16 cellular contexts compared by ENCODE assay signal in genomic region chr2:100236166-100236565, GRCh38.
DNase-seq lines count a peak whose midpoint lies in the region; ATAC-seq and TF ChIP-seq lines count a peak whose summit lies in the region.
"Had no signal": no experiment of that assay in that cellular context is flagged by ENCODE, and none has a peak within 500 bp of the region (broad histone marks: within the 10 kb centered on the region; RNA-seq: fewer than 3 reads in every experiment).

No MANE protein-coding gene starts in this region.

- peak overlapping the region in 5 of 8 donors; percentile 80 to 97 (median 92) for H3K27ac Mint-ChIP-seq in CD8-positive, alpha-beta memory T cell
- H3K27ac Mint-ChIP-seq in type B pancreatic cell: no peak overlapping the region
- H3K27ac Mint-ChIP-seq: GM23338 had no signal

- TF ChIP-seq POLR2A in stomach (IDR thresholded peaks at IDR 0.05): no peak

- no peak for DNase-seq in CD8-positive, alpha-beta memory T cell
- peak; percentile 23 for DNase-seq in islet precursor cell
- DNase-seq in stomach: peak; percentile 5
- no peak for DNase-seq in foreskin keratinocyte
- DNase-seq in NCI-H2196 treated with DMSO at 0.1 percent for 48 hours (lab: John Stamatoyannopoulos, UW; ENCODE audit: unreplicated experiment): no peak
- no peak for DNase-seq in type B pancreatic cell (ENCODE audit: extremely low spot score, unreplicated experiment)
- DNase-seq: Caco-2, NCI-H1436, NCI-H1930, NCI-H526, SJCRH30 had no signal

- no peaks in the 10 kb centered on the region for H3K79me2 ChIP-seq in OCI-LY1 (ENCODE audit: insufficient read depth, low read length)

- TF ChIP-seq CTCF in OCI-LY1 (IDR thresholded peaks at IDR 0.05; ENCODE audit: low read length) (no peak), stomach (IDR thresholded peaks at IDR 0.05) (no peak), foreskin keratinocyte (conservative IDR thresholded peaks at IDR 0.05) (no peak), type B pancreatic cell (conservative IDR thresholded peaks at IDR 0.05) (no peak)

- H3K27me3 ChIP-seq in CD8-positive, alpha-beta memory T cell (ENCODE audit: insufficient read depth, low read length, poor library complexity, severe bottlenecking): no peaks in the 10 kb centered on the region
- H3K27me3 ChIP-seq in OCI-LY1 (ENCODE audit: insufficient read depth, low read length) (no peaks in the 10 kb centered on the region), stomach (no peaks in the 10 kb centered on the region), foreskin keratinocyte (no peaks in the 10 kb centered on the region)
- H3K27me3 ChIP-seq: SJCRH30 had no signal

- no peaks in the 10 kb centered on the region for H3K36me3 Mint-ChIP-seq in CD8-positive, alpha-beta memory T cell
- H3K36me3 Mint-ChIP-seq in type B pancreatic cell: no peaks in the 10 kb centered on the region

- no peaks in the 10 kb centered on the region for H3K9me3 ChIP-seq in CD8-positive, alpha-beta memory T cell (ENCODE audit: low read length)
- H3K9me3 ChIP-seq in OCI-LY1 (ENCODE audit: low read length) (no peaks in the 10 kb centered on the region), stomach (no peaks in the 10 kb centered on the region)
- H3K9me3 ChIP-seq: Caco-2, SJCRH30 had no signal

- no peaks in the 10 kb centered on the region for H3K9me2 ChIP-seq in OCI-LY1 (ENCODE audit: low read depth, low read length)

- H3F3A ChIP-seq in OCI-LY1 (ENCODE audit: insufficient read depth, low read length): no peaks in the 10 kb centered on the region

- peak overlapping the region; percentile 55; the same call in 1 of the 2 replicates for H3K9ac ChIP-seq in OCI-LY1 (ENCODE audit: low read length)

- peaks cover 18% of the 10 kb centered on the region for H3K4me1 ChIP-seq in CD8-positive, alpha-beta memory T cell (ENCODE audit: insufficient read depth, low read length)
- H3K4me1 ChIP-seq in OCI-LY1 (ENCODE audit: insufficient read depth, low read length, severe bottlenecking) (peaks cover 50% of the 10 kb centered on the region), stomach (no peaks in the 10 kb centered on the region), foreskin keratinocyte (no peaks in the 10 kb centered on the region)
- H3K4me1 ChIP-seq: Caco-2, SJCRH30 had no signal

- H3K4me1 Mint-ChIP-seq in CD8-positive, alpha-beta memory T cell: peaks cover 14 to 25% (median 22%) of the 10 kb centered on the region in 3 donors
- peaks cover 48% of the 10 kb centered on the region for H3K4me1 Mint-ChIP-seq in type B pancreatic cell (ENCODE audit: unreplicated experiment)

- no peak for TF ChIP-seq EP300 in stomach (IDR thresholded peaks at IDR 0.05)

- H3K27me3 Mint-ChIP-seq in CD8-positive, alpha-beta memory T cell: no peaks in the 10 kb centered on the region
- H3K27me3 Mint-ChIP-seq in type B pancreatic cell: peaks cover 22% of the 10 kb centered on the region

- H3K4me2 ChIP-seq in OCI-LY1 (ENCODE audit: low read length): peak overlapping the region; percentile 59
- H3K4me2 ChIP-seq: GM23338 had no signal

- intact Hi-C loops in stomach (cut with DNase I; ENCODE audit: low total_unique reads): no loop called here

- no peak for ATAC-seq in foreskin keratinocyte
- ATAC-seq: GM12878, GM23338, HCT116, Panc1 had no signal

- 80 to 94% (median 92%) methylated on average over 6 of the region's 6 CpGs for WGBS in stomach, 5 donors

- no peaks in the 10 kb centered on the region for H4K20me1 ChIP-seq in OCI-LY1 (ENCODE audit: insufficient read depth, low read length)

- H3K36me3 ChIP-seq in CD8-positive, alpha-beta memory T cell (ENCODE audit: insufficient read depth, low read length): no peaks in the 10 kb centered on the region
- H3K36me3 ChIP-seq in OCI-LY1 (ENCODE audit: insufficient read depth, low read length) (no peaks in the 10 kb centered on the region), stomach (no peaks in the 10 kb centered on the region)
- H3K36me3 ChIP-seq: SJCRH30 had no signal

- POLR2A ChIA-PET in CD8-positive, alpha-beta memory T cell (lab: Charles Lee): no interaction called here

- H3K9me3 Mint-ChIP-seq in CD8-positive, alpha-beta memory T cell: no peaks in the 10 kb centered on the region
- no peaks in the 10 kb centered on the region for H3K9me3 Mint-ChIP-seq in type B pancreatic cell
- H3K9me3 Mint-ChIP-seq: GM23338 had no signal

- no peak overlapping the region for H3K4me3 ChIP-seq in CD8-positive, alpha-beta memory T cell (ENCODE audit: low read length)
- H3K4me3 ChIP-seq in OCI-LY1 (ENCODE audit: low read depth, low read length, poor library complexity, severe bottlenecking) (no peak overlapping the region), stomach (no peak overlapping the region)
- H3K4me3 ChIP-seq: GM12878, GM23338, SJCRH30 had no signal

- CTCF ChIA-PET in CD8-positive, alpha-beta memory T cell (lab: Charles Lee): no interaction called here

- no peak overlapping the region for H3K27ac ChIP-seq in CD8-positive, alpha-beta memory T cell (ENCODE audit: low read depth, low read length)
- H3K27ac ChIP-seq in OCI-LY1 (ENCODE audit: low read depth, low read length, poor library complexity, severe bottlenecking) (peak overlapping the region; percentile 91), stomach (no peak overlapping the region), foreskin keratinocyte (no peak overlapping the region)
- H3K27ac ChIP-seq: SJCRH30 had no signal

- no peak overlapping the region for H2AFZ ChIP-seq in OCI-LY1 (ENCODE audit: low read length)

- no peak overlapping the region for H3K4me3 Mint-ChIP-seq in CD8-positive, alpha-beta memory T cell
- H3K4me3 Mint-ChIP-seq in type B pancreatic cell: no peak overlapping the region
- H3K4me3 Mint-ChIP-seq: GM23338 had no signal

Comparison
In these comparisons a context has a peak if more than half of its experiments do, and no peak if none do; other contexts are left out.
1. DNase-seq: peak in islet precursor cell (single experiment) and stomach (single experiment); none in CD8-positive, alpha-beta memory T cell (0 of 5), foreskin keratinocyte (0 of 2), NCI-H2196 treated with DMSO at 0.1 percent for 48 hours (single experiment) and type B pancreatic cell (single experiment).